In the genomic region with DNA sequence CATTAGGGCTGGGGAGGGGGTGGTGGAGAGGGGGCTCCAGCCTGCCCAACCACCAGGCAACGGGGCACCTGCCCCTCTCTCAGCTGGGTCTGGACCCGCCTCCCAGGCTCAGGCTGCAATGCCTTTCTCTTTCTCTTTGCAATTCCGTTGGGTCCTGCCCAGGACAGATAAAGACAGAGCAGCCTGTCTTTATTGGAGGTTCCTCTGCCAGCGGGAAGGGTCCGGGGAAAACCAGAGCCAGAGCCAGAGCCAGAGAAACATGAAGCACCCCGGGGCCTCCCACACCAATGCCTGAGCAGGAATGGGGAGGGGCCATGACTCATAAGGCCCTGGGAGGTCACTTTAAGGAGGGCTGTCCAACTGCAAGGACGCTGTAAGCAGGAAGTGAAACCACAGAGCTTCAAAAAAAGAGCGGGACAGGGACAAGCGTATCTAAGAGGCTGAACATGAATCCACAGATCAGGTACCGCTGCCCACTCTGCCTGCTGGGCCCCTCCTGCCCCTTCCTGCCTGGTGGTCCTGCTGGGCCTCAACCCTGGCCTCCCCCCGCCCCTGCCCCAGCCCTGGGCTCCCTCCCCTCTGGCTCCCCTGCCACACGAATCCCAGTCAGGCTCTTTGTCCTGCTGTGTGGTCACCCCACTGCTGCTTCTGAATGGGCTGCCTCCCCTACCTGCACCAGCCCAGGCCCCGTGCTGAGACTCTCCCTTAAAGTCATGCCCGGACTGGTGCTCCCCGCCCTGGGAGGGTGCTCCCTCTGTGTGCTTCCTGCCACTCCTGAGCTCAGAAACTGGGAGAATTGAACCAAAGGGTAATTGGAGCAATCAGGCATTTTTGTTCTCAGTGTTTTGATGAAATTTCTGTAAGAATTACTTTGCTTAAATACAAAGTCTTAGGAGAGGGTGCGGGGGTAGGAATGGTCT, we compare ENCODE assay signal across 1 cellular context.
TF ChIP-seq lines count a peak whose summit lies in the region.

Gene APOBEC3B, plus strand, starts transcription at position 340 of the 920 bp plus-strand sequence. Its CDS starts 107 bp downstream, at position 447.

TF ChIP-seq in SK-N-SH, 30 proteins besides CTCF, POLR2A, EP300 and RAD21:
- TF ChIP-seq RFX5 (IDR thresholded peaks at IDR 0.05; ENCODE audit: low read length) (no peak), GATA2 (CRISPR knock-in tag; IDR thresholded peaks at IDR 0.05) (no peak), USF1 (IDR thresholded peaks at IDR 0.05; ENCODE audit: borderline replicate concordance, low read depth) (no peak), TAF1 (IDR thresholded peaks at IDR 0.05; ENCODE audit: borderline replicate concordance, low read depth, low read length) (no peak), MXI1 (IDR thresholded peaks at IDR 0.05; ENCODE audit: low read depth, low read length) (no peak), RCOR1 (IDR thresholded peaks at IDR 0.05; ENCODE audit: low read length) (no peak), NFIC (IDR thresholded peaks at IDR 0.05; ENCODE audit: borderline replicate concordance) (no peak), SMC3 (IDR thresholded peaks at IDR 0.05; ENCODE audit: low read depth, low read length) (no peak), FOXJ3 (CRISPR knock-in tag; IDR thresholded peaks at IDR 0.05) (no peak), POLR2AphosphoS5 (IDR thresholded peaks at IDR 0.05; ENCODE audit: low read depth, low read length) (no peak), TCF12 (IDR thresholded peaks at IDR 0.05) (no peak), CHD2 (IDR thresholded peaks at IDR 0.05; ENCODE audit: low read length, partially characterized antibody) (no peak), MAX (IDR thresholded peaks at IDR 0.05; ENCODE audit: low read depth) (no peak), EZH2phosphoT487 (IDR thresholded peaks at IDR 0.05; ENCODE audit: borderline replicate concordance, low read depth) (no peak), REST (IDR thresholded peaks at IDR 0.05; ENCODE audit: low read depth, low read length) (no peak)
- TF ChIP-seq, protein P1, sequence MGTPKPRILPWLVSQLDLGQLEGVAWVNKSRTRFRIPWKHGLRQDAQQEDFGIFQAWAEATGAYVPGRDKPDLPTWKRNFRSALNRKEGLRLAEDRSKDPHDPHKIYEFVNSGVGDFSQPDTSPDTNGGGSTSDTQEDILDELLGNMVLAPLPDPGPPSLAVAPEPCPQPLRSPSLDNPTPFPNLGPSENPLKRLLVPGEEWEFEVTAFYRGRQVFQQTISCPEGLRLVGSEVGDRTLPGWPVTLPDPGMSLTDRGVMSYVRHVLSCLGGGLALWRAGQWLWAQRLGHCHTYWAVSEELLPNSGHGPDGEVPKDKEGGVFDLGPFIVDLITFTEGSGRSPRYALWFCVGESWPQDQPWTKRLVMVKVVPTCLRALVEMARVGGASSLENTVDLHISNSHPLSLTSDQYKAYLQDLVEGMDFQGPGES (IDR thresholded peaks at IDR 0.05; ENCODE audit: low read depth, low read length) = no peak
